In the genomic region with DNA sequence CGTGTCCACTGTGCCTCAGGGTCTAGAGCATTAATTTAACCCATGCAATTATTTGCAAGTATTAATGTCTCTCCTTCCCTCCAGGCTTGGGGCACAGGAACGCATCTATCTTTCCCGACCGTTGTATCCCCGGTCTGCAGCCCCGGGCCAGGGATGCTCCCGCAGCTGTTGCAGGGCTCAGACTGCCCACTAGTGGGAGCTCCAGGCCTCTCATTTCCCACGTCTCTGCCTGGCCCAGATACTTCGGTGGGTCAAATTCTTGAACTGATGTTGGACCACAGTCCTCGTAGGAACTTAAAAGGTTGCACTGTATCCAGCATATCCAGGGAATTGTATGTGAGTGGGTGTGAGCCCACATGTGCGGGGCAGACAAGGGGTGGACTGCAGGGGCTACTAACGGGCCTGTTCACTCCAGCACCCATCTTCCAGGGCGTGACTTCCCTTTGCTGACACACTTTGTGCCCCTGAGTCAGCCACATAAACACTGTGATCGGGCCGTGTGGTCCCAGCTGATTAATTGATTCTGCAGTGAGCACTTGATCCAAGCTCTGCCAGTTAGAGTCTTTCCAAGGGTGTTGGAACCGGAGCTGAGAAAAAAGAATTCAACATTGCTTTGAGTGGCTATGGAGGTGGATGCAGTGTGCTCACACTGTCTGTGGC, we compare ENCODE assay signal across 8 cellular contexts.
DNase-seq lines count a peak whose midpoint lies in the region; ATAC-seq and TF ChIP-seq lines count a peak whose summit lies in the region.

No MANE protein-coding gene starts in this region.

- no peak overlapping the region for H3K27ac ChIP-seq in DOHH2 (ENCODE audit: low read depth, low read length)

- DNase-seq in Kasumi-1 (lab: John Stamatoyannopoulos, UW) (peak; percentile 64 to 77), NCI-H2227 (lab: John Stamatoyannopoulos, UW; ENCODE audit: unreplicated experiment) (no peak), COR-L47 (lab: John Stamatoyannopoulos, UW) (no peak)
- DNase-seq in activated CD4-positive, alpha-beta T cell treated with anti-CD3 and anti-CD28 coated beads, Interleukin-2, amount 50 U/mL, for 1 hour, result peak; percentile 29
- peak; percentile 32 to 66 (median 40) for DNase-seq in stimulated activated CD4-positive, alpha-beta T cell treated with anti-CD3 and anti-CD28 coated beads, Interleukin-12 subunit alpha, Interleukin-12 subunit beta, amount 100 ng/mL, for 48 hours (ENCODE audit: low read depth in 2 of 3, low spot score in 1 of 3)

- H3K36me3 ChIP-seq in DOHH2 (ENCODE audit: control insufficient read depth, low read length), result no peaks in the 10 kb centered on the region

- ATAC-seq in esophagus mucosa, result peak; percentile 68
- ATAC-seq in HG02571 (IDR thresholded peaks at IDR 0.05; ENCODE audit: unreplicated experiment), result no peak

- H3K4me2 ChIP-seq in DOHH2 (ENCODE audit: low read length), result no peak overlapping the region

- no peak overlapping the region for H3K4me3 ChIP-seq in DOHH2 (ENCODE audit: low read length)

- no peaks in the 10 kb centered on the region for H3K4me1 ChIP-seq in DOHH2 (ENCODE audit: control insufficient read depth, low read length)

- H3K27me3 ChIP-seq in DOHH2 (ENCODE audit: control insufficient read depth, low read length), result no peaks in the 10 kb centered on the region

- no peaks in the 10 kb centered on the region for H3K9me2 ChIP-seq in DOHH2 (replicated peaks; ENCODE audit: control insufficient read depth, low read length)

- no peaks in the 10 kb centered on the region for H3K9me3 ChIP-seq in DOHH2 (ENCODE audit: control insufficient read depth, insufficient read depth, low read length)

- no peaks in the 10 kb centered on the region for H3K79me2 ChIP-seq in DOHH2 (ENCODE audit: control insufficient read depth, low read length)

- no peaks in the 10 kb centered on the region for H4K20me1 ChIP-seq in DOHH2 (ENCODE audit: control insufficient read depth, insufficient read depth, low read depth, low read length)

- H3F3A ChIP-seq in DOHH2 (ENCODE audit: control insufficient read depth, insufficient read depth), result no peaks in the 10 kb centered on the region

- TF ChIP-seq CTCF in DOHH2 (IDR thresholded peaks at IDR 0.05; ENCODE audit: low read depth, low read length, poor library complexity, severe bottlenecking), result peak; percentile 93

Comparison
In these comparisons a context has a peak if more than half of its experiments do, and no peak if none do; other contexts are left out.
1. DNase-seq: peak in Kasumi-1 (2 of 2), activated CD4-positive, alpha-beta T cell treated with anti-CD3 and anti-CD28 coated beads, Interleukin-2, amount 50 U/mL, for 1 hour (single experiment) and stimulated activated CD4-positive, alpha-beta T cell treated with anti-CD3 and anti-CD28 coated beads, Interleukin-12 subunit alpha, Interleukin-12 subunit beta, amount 100 ng/mL, for 48 hours (3 of 3); none in NCI-H2227 (single experiment) and COR-L47 (single experiment).